In the genomic region with DNA sequence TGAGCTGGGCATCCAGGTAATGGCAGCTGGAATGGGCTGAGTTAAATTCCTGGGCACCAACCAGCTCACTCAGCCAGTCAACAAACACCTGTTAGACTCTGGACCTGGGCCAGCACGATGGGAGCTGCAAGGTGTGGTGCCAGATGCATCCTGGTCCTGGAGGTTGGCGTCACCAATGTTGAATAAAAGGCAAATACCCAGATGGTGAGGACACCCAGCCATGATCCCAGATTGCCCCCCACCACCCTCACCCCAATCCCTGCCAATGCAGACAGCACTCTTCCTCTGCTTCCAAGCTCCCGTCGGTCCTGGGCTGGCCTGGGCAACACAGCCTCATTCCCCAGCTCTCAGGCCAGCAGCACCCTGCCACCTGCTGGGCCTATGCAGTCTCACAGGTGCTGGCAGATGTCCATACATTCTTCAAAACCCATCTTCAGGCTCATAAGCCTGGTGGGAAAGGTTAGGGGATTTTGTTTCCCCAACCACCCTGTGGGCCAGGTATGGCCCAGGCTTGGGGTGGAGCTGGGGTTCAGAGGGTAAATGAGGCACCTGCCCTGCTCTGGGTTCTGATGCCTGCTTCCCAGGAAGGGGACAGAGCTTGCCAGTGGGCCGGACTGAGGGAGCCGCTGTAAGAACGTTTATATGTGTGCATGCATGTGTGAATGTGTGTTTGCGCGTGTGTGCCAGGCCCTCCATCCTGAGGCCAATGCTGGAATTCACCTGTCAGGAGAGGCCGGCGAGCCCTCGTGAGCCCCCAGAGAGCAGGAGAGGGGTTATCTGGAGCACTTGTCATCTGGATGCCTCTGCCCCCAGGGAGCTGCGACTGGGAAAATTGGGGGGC, we compare ENCODE assay signal across 7 cellular contexts. TPM values are rescaled to one million over a fixed set of nuclear protein-coding genes. Genes with fewer than 3 reads are reported as not detected.
DNase-seq lines count a peak whose midpoint lies in the region; TF ChIP-seq lines count a peak whose summit lies in the region.

No MANE protein-coding gene starts in this region.

- CTCF ChIA-PET in SK-N-SH (lab: Yijun Ruan, JAX), result interaction anchor here (0.6 to 8.0 kb wide), 20 partner anchors 8 to 597 kb away, joined by 3 to 186 read pairs (median 4); a partner anchor contains a TSS

- H3K4me1 ChIP-seq in SK-N-SH (ENCODE audit: control insufficient read depth in 1 of 2, insufficient read depth in 2 of 2, low read depth in 1 of 2, low read length in 1 of 2) (peaks cover 7 to 25% of the 10 kb centered on the region in 2 experiments; a peak in 1 of 4 replicates), transverse colon (peaks cover 10 to 42% (median 28%) of the 10 kb centered on the region in 4 donors)

- H3K4me2 ChIP-seq in SK-N-SH, result no peak overlapping the region

- H3K36me3 Mint-ChIP-seq in glutamatergic neuron (ENCODE audit: unreplicated experiment), result no peaks in the 10 kb centered on the region

- H3K9me3 ChIP-seq in SK-N-SH, result no peaks in the 10 kb centered on the region
- H3K9me3 ChIP-seq in transverse colon, result no peaks in the 10 kb centered on the region

- H3K4me1 Mint-ChIP-seq in glutamatergic neuron (ENCODE audit: low read depth, unreplicated experiment), result no peaks in the 10 kb centered on the region

- TF ChIP-seq EP300 in SK-N-SH (IDR thresholded peaks at IDR 0.05; ENCODE audit: borderline replicate concordance in 1 of 2, low read depth in 1 of 2, low read length in 1 of 2) (no peak), transverse colon (IDR thresholded peaks at IDR 0.05; ENCODE audit: low read depth) (no peak)

- DNase-seq in ELF-1 (ENCODE audit: low read depth, low spot score), result peak; percentile 48
- peak; percentile 9 to 25 for DNase-seq in Kasumi-1 (lab: John Stamatoyannopoulos, UW)
- DNase-seq in SK-N-SH, result peak; percentile 74
- peak; percentile 38 for DNase-seq in glutamatergic neuron
- DNase-seq in transverse colon, result peak; percentile 29
- no peak for DNase-seq in activated CD4-positive, alpha-beta T cell treated with anti-CD3 and anti-CD28 coated beads for 4 hours
- DNase-seq in nucleus accumbens (lab: John Stamatoyannopoulos, UW), result no peak

- H3K36me3 ChIP-seq in SK-N-SH (replicated peaks in 1 of 2; ENCODE audit: control insufficient read depth in 1 of 2, insufficient read depth in 2 of 2, low read length in 1 of 2), result peaks cover 0 to 10% of the 10 kb centered on the region in 2 experiments
- no peaks in the 10 kb centered on the region for H3K36me3 ChIP-seq in transverse colon

- H3K9me3 Mint-ChIP-seq in glutamatergic neuron (ENCODE audit: unreplicated experiment), result peaks cover 3% of the 10 kb centered on the region

- H4K20me1 ChIP-seq in SK-N-SH (ENCODE audit: insufficient read depth), result no peaks in the 10 kb centered on the region

- H3K27ac ChIP-seq in SK-N-SH (ENCODE audit: low read depth in 2 of 2, low read length in 1 of 2) (no peak overlapping the region), transverse colon (no peak overlapping the region)

- 73% methylated on average over 9 of the region's 13 CpGs for WGBS in SK-N-SH (ENCODE audit: low lambda C conversion rate)
- 69% methylated on average over 13 of the region's 13 CpGs; no CpG with 5 or more reads in 1 of the 2 donors for WGBS in transverse colon (ENCODE audit: low coverage in 1 of 2), 2 donors

- H3K9ac ChIP-seq in SK-N-SH, result no peak overlapping the region

- no peak for TF ChIP-seq POLR2A in transverse colon (IDR thresholded peaks at IDR 0.05)

- H3K9me2 ChIP-seq in SK-N-SH, result no peaks in the 10 kb centered on the region

- H3K27me3 ChIP-seq in SK-N-SH (ENCODE audit: insufficient read depth), result no peaks in the 10 kb centered on the region
- H3K27me3 ChIP-seq in transverse colon, result no peaks in the 10 kb centered on the region

- peak; percentile 58 for TF ChIP-seq RAD21 in SK-N-SH (IDR thresholded peaks at IDR 0.05; ENCODE audit: low read length)

- H3K4me3 ChIP-seq in SK-N-SH (ENCODE audit: low read depth in 2 of 2, low read length in 1 of 2), result no peak overlapping the region
- H3K4me3 ChIP-seq in transverse colon, result no peak overlapping the region

- no peak overlapping the region for H3K27ac Mint-ChIP-seq in glutamatergic neuron (ENCODE audit: unreplicated experiment)

- in situ Hi-C loops in transverse colon (cut with MboI; ENCODE audit: low pct_ligation_motif_present in 1 of 4, low pct_unique_long_range_greater_than_20kb in 1 of 4, low sequenced_read_pairs in 3 of 4), result loop anchor here (25.0 kb wide), 2 partner anchors 97 to 553 kb away; a partner anchor contains a TSS

- intact Hi-C loops in transverse colon (cut with DNase I; ENCODE audit: low total_unique reads), result no loop called here

- no peaks in the 10 kb centered on the region for H3K79me2 ChIP-seq in SK-N-SH (ENCODE audit: insufficient read depth)

- no peak overlapping the region for H3K4me3 Mint-ChIP-seq in glutamatergic neuron (ENCODE audit: unreplicated experiment)

- no peaks in the 10 kb centered on the region for H3K27me3 Mint-ChIP-seq in glutamatergic neuron (ENCODE audit: unreplicated experiment)

- H2AFZ ChIP-seq in SK-N-SH (ENCODE audit: low read depth), result no peak overlapping the region

- H3F3A ChIP-seq in SK-N-SH (replicated peaks; ENCODE audit: insufficient read depth), result no peaks in the 10 kb centered on the region

- POLR2A ChIA-PET in SK-N-SH (lab: Yijun Ruan, JAX), result no interaction called here

- TF ChIP-seq CTCF in SK-N-SH (IDR thresholded peaks at IDR 0.05), result peak; percentile 61
- TF ChIP-seq CTCF in glutamatergic neuron (IDR thresholded peaks at IDR 0.05; ENCODE audit: partially characterized antibody, unreplicated experiment), result peak; percentile 27
- TF ChIP-seq CTCF in transverse colon (IDR thresholded peaks at IDR 0.05), result peak; percentile 34 to 60 (median 48)

TF ChIP-seq in SK-N-SH, 30 proteins besides CTCF, POLR2A, EP300 and RAD21 (continues in another document):
- TF ChIP-seq MEF2A (IDR thresholded peaks at IDR 0.05; ENCODE audit: borderline replicate concordance, low read depth) (no peak), RXRA (IDR thresholded peaks at IDR 0.05; ENCODE audit: borderline replicate concordance, low read depth) (no peak), NFIC (IDR thresholded peaks at IDR 0.05; ENCODE audit: borderline replicate concordance) (peak; percentile 28; the same call in 1 of the 2 replicates), SMC3 (IDR thresholded peaks at IDR 0.05; ENCODE audit: low read depth, low read length) (peak; percentile 45), TAF1 (IDR thresholded peaks at IDR 0.05; ENCODE audit: borderline replicate concordance, low read depth, low read length) (no peak), POLR2AphosphoS5 (IDR thresholded peaks at IDR 0.05; ENCODE audit: low read depth, low read length) (no peak), CHD2 (IDR thresholded peaks at IDR 0.05; ENCODE audit: low read length, partially characterized antibody) (no peak), EZH2phosphoT487 (IDR thresholded peaks at IDR 0.05; ENCODE audit: borderline replicate concordance, low read depth) (no peak), RFX5 (IDR thresholded peaks at IDR 0.05; ENCODE audit: low read length) (no peak), FOXM1 (IDR thresholded peaks at IDR 0.05; ENCODE audit: low read depth) (no peak)
- TF ChIP-seq, protein P1, sequence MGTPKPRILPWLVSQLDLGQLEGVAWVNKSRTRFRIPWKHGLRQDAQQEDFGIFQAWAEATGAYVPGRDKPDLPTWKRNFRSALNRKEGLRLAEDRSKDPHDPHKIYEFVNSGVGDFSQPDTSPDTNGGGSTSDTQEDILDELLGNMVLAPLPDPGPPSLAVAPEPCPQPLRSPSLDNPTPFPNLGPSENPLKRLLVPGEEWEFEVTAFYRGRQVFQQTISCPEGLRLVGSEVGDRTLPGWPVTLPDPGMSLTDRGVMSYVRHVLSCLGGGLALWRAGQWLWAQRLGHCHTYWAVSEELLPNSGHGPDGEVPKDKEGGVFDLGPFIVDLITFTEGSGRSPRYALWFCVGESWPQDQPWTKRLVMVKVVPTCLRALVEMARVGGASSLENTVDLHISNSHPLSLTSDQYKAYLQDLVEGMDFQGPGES (IDR thresholded peaks at IDR 0.05; ENCODE audit: low read depth, low read length), result no peak
- TF ChIP-seq, protein P2, sequence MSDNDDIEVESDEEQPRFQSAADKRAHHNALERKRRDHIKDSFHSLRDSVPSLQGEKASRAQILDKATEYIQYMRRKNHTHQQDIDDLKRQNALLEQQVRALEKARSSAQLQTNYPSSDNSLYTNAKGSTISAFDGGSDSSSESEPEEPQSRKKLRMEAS (IDR thresholded peaks at IDR 0.05; ENCODE audit: low read depth), result no peak
- TF ChIP-seq, protein P3, sequence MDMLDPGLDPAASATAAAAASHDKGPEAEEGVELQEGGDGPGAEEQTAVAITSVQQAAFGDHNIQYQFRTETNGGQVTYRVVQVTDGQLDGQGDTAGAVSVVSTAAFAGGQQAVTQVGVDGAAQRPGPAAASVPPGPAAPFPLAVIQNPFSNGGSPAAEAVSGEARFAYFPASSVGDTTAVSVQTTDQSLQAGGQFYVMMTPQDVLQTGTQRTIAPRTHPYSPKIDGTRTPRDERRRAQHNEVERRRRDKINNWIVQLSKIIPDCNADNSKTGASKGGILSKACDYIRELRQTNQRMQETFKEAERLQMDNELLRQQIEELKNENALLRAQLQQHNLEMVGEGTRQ (IDR thresholded peaks at IDR 0.05; ENCODE audit: borderline replicate concordance, low read depth, low read length), result no peak

RNA-seq across cellular contexts. Expression of a gene that starts 58.0 kb away (rescaled TPM):
- 76.3 and 86.4 TPM in 2 replicates for polyA plus RNA-seq in SK-N-SH (2012; rRNA removed)
- 52.6 and 71.0 TPM in 2 replicates for polyA plus RNA-seq in SK-N-SH (2012; cell fraction: cytosol; rRNA removed)
- 57.5 and 80.2 TPM in 2 replicates for polyA plus RNA-seq in SK-N-SH (2012; cell fraction: nucleus; rRNA removed)
- total RNA-seq in glutamatergic neuron (ENCODE audit: unreplicated experiment), result 36.9 TPM
- 100 to 1,000 TPM in 1 of 4 donors, 10 to 100 TPM in 3; 26.5 to 103 (median 57.2) TPM for total RNA-seq in transverse colon

Comparison
In these comparisons a context has a peak if more than half of its experiments do, and no peak if none do; other contexts are left out.
1. DNase-seq: peak in ELF-1 (single experiment), Kasumi-1 (2 of 2), SK-N-SH (single experiment), glutamatergic neuron (single experiment) and transverse colon (single experiment); none in activated CD4-positive, alpha-beta T cell treated with anti-CD3 and anti-CD28 coated beads for 4 hours (0 of 2) and nucleus accumbens (0 of 56).
2. Peak in every context shown above with its lines, with median percentiles within 50 percentile points of each other: CTCF ChIP-seq.